ENCODE assay signal across 13 cellular contexts in the genomic region with DNA sequence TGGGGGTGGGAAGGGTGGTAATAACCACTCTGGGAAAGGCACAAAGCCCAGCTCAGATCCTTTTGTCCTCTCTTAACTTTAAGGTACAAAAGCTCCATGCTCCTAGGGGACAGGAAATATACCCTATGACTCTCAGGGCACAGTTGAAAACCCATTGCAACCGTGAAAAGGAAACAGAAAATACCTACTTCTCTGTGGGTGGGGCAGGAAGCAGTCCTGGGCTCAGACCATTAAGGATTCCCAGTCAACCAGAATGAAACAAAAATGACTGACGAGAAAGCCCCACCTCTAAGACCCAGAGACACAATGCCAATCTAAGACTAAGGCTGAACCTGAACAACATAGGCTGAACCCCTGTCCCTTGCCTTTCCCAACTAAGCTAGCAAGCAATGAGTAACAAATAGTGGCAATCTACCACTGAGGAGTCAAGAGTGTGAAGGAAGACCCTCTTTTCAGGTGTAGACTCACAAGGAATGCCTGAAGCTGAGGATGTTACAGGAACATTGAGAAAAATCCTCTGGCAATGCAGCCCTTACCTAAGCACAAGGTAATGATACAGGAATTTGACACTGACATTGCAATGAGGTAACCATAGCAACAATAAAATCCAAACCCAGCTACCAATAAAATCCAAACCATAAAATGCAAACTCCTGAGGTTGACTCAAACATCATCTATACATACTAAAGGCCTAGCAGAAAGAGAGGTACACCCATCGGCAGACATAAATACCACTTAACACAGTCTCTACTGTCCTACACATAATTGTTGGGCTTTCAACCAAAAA.
"Had no signal": no experiment of that assay in that cellular context is flagged by ENCODE, and none has a peak within 500 bp of the region (broad histone marks: within the 10 kb centered on the region; RNA-seq: fewer than 3 reads in every experiment).

No MANE protein-coding gene starts in this region.

- DNase-seq: activated CD4-positive, CD25-positive, alpha-beta regulatory T cell; activated naive CD4-positive, alpha-beta T cell treated with anti-CD3 and anti-CD28 coated beads, Interleukin-2, amount 50 U/mL, for 16 hours; activated T-cell treated with anti-CD3 and anti-CD28 coated beads, Interleukin-2, amount 50 U/mL, for 1 hour; amygdala; brain microvascular endothelial cell; erythroblast; immature natural killer cell; natural killer cell; nucleus accumbens; right cardiac atrium; small intestine; stomach; uterus had no signal

- H3K4me3 ChIP-seq: stomach, uterus had no signal

- H3K27ac ChIP-seq: brain microvascular endothelial cell, stomach, uterus had no signal

- FAIRE-seq: small intestine had no signal

- H3K36me3 ChIP-seq: brain microvascular endothelial cell, stomach, uterus had no signal

- H3K9me3 ChIP-seq: stomach, uterus had no signal

- H3K27me3 ChIP-seq: brain microvascular endothelial cell, stomach, uterus had no signal

- ATAC-seq: natural killer cell, right cardiac atrium had no signal

- H3K4me1 ChIP-seq: stomach, uterus had no signal
